In genomic region chr3:168894204-168894603, GRCh38 we compare ENCODE assay signal across 22 cellular contexts.
DNase-seq lines count a peak whose midpoint lies in the region; ATAC-seq, FAIRE-seq and TF ChIP-seq lines count a peak whose summit lies in the region.
"Had no signal": no experiment of that assay in that cellular context is flagged by ENCODE, and none has a peak within 500 bp of the region (broad histone marks: within the 10 kb centered on the region; RNA-seq: fewer than 3 reads in every experiment).

No MANE protein-coding gene starts in this region.

- in situ Hi-C loops in HepG2 (cut with HindIII; ENCODE audit: extremely low pct_ligation_motif_present, low pct_unique_long_range_greater_than_20kb), result no loop called here

- no peaks in the 10 kb centered on the region for H3K36me3 Mint-ChIP-seq in activated T-helper 17 cell treated with anti-CD3 and anti-CD28 coated beads, Interleukin-2, amount 50 U/mL, for 72 hours (ENCODE audit: low read depth)
- H3K36me3 Mint-ChIP-seq: CD8-positive, alpha-beta T cell had no signal

- no peak overlapping the region for H3K27ac Mint-ChIP-seq in activated T-helper 17 cell treated with anti-CD3 and anti-CD28 coated beads, Interleukin-2, amount 50 U/mL, for 72 hours
- H3K27ac Mint-ChIP-seq: B cell; CD4-positive, alpha-beta T cell; CD8-positive, alpha-beta T cell had no signal

- H3K4me2 ChIP-seq in HepG2 (ENCODE audit: low read depth, low read length) (peak overlapping the region; percentile 47), H1 (ENCODE audit: insufficient read depth in 1 of 2, low read depth in 2 of 2, low read length in 2 of 2) (no peak overlapping the region)
- H3K4me2 ChIP-seq: A549; BLaER1 treated with 17β-estradiol and CSF1 and Interleukin-3, amounts not matched to agents 10 nM and 100 nM had no signal

- ATAC-seq in HepG2, result peak; percentile 97
- ATAC-seq in right lobe of liver, result no peak
- ATAC-seq in GM21360 (IDR thresholded peaks at IDR 0.05; ENCODE audit: unreplicated experiment), result no peak
- ATAC-seq in activated T-helper 17 cell treated with anti-CD3 and anti-CD28 coated beads, Interleukin-2, amount 50 U/mL, for 72 hours (replicated peaks), result no peak
- ATAC-seq: A549; CD8-positive, alpha-beta T cell had no signal

- no peak overlapping the region for H3K18ac ChIP-seq in H1 (ENCODE audit: extremely low read depth, low read length)

- peak; percentile 75 for FAIRE-seq in HepG2 (lab: Jason Lieb, UNC)
- no peak for FAIRE-seq in H1 (lab: Jason Lieb, UNC)
- FAIRE-seq in small intestine (lab: Jason Lieb, UNC), result no peak
- FAIRE-seq: A549, D721Med, G401.6, GM12891, GM19239 had no signal

- no peak overlapping the region for H2BK5ac ChIP-seq in H1 (ENCODE audit: low read depth, low read length)

- intact Hi-C loops in HepG2 (cut with micrococcal nuclease; ENCODE audit: unreplicated experiment) (no loop called here), right lobe of liver (cut with DNase I) (no loop called here)

- no peak overlapping the region for H3K23ac ChIP-seq in H1 (ENCODE audit: insufficient read length)

- POLR2A ChIA-PET in HepG2 (lab: Yijun Ruan, JAX) (no interaction called here), H1 (lab: Charles Lee; ENCODE audit: partially characterized antibody) (no interaction called here)

- no peak overlapping the region for H3K9ac ChIP-seq in HepG2 (ENCODE audit: insufficient read depth, low read depth, low read length)
- H3K9ac ChIP-seq in H1 (replicated peaks in 1 of 4; ENCODE audit: extremely low read depth in 1 of 4, low read depth in 3 of 4, low read length in 3 of 4), result no peak overlapping the region
- H3K9ac ChIP-seq: BLaER1 treated with 17β-estradiol and CSF1 and Interleukin-3, amounts not matched to agents 10 nM and 100 nM had no signal

- no peaks in the 10 kb centered on the region for H3K4me1 Mint-ChIP-seq in activated T-helper 17 cell treated with anti-CD3 and anti-CD28 coated beads, Interleukin-2, amount 50 U/mL, for 72 hours
- H3K4me1 Mint-ChIP-seq: B cell had no signal

- H2BK120ac ChIP-seq in H1 (replicated peaks; ENCODE audit: low read depth, low read length), result no peak overlapping the region

- no peaks in the 10 kb centered on the region for H4K20me1 ChIP-seq in HepG2 (ENCODE audit: insufficient read depth, low read length)
- H4K20me1 ChIP-seq in H1 (replicated peaks in 1 of 2; ENCODE audit: control insufficient read depth in 1 of 2, insufficient read depth in 2 of 2, low read length in 2 of 2), result no peaks in the 10 kb centered on the region
- H4K20me1 ChIP-seq: BLaER1 treated with 17β-estradiol and CSF1 and Interleukin-3, amounts not matched to agents 10 nM and 100 nM had no signal

- no peak overlapping the region for H3K14ac ChIP-seq in H1 (ENCODE audit: insufficient read length)

- TF ChIP-seq CTCF in HepG2 (CRISPR knock-in tag; IDR thresholded peaks at IDR 0.05), result no peak
- TF ChIP-seq CTCF in right lobe of liver (IDR thresholded peaks at IDR 0.05), result no peak
- TF ChIP-seq CTCF in H1 (IDR thresholded peaks at IDR 0.05; ENCODE audit: control extremely low read depth in 1 of 3, insufficient read depth in 1 of 3, low read depth in 1 of 3, low read length in 3 of 3), result no peak

- 19% methylated on average over 1 of the region's 2 CpGs for WGBS in HepG2 (ENCODE audit: low lambda C conversion rate)
- WGBS in right lobe of liver (ENCODE audit: insufficient coverage, low coverage, low lambda C conversion rate, missing lambda C conversion rate), result 85% methylated on average over 2 of the region's 2 CpGs
- WGBS in H1 (ENCODE audit: extremely low coverage in 1 of 2, insufficient coverage in 1 of 2, insufficient read length in 1 of 2, insufficient replicate concordance in 2 of 2, low coverage in 1 of 2, low lambda C conversion rate in 2 of 2, missing lambda C conversion rate in 1 of 2), 2 experiments, result 93% methylated on average over 2 of the region's 2 CpGs; no CpG with 5 or more reads in 1 of the 2 experiments
- 65 to 90% (median 78%) methylated on average over 2 of the region's 2 CpGs for WGBS in small intestine, 3 donors

- H3K4me3 Mint-ChIP-seq in activated T-helper 17 cell treated with anti-CD3 and anti-CD28 coated beads, Interleukin-2, amount 50 U/mL, for 72 hours, result no peak overlapping the region
- H3K4me3 Mint-ChIP-seq: B cell; CD4-positive, alpha-beta T cell; CD8-positive, alpha-beta T cell had no signal

- H3K79me1 ChIP-seq in H1 (ENCODE audit: low read depth, low read length), result no peaks in the 10 kb centered on the region

- TF ChIP-seq RAD21 in HepG2 (CRISPR knock-in tag; IDR thresholded peaks at IDR 0.05) (no peak), H1 (IDR thresholded peaks at IDR 0.05 in 1 of 2, conservative IDR thresholded peaks at IDR 0.05 in 1 of 2; ENCODE audit: low read depth in 2 of 2, low read length in 2 of 2) (no peak)

- no peak overlapping the region for H3K4ac ChIP-seq in H1 (replicated peaks; ENCODE audit: insufficient read length, low read depth, low read length)

- H3K27me3 ChIP-seq in HepG2 (ENCODE audit: control insufficient read depth in 1 of 2, insufficient read depth in 2 of 2, low read length in 2 of 2) (no peaks in the 10 kb centered on the region), right lobe of liver (no peaks in the 10 kb centered on the region), H1 (replicated peaks in 1 of 4; ENCODE audit: control insufficient read depth in 3 of 4, extremely low read depth in 1 of 4, insufficient read depth in 3 of 4, low read length in 3 of 4) (no peaks in the 10 kb centered on the region), small intestine (ENCODE audit: control insufficient read depth in 2 of 2, insufficient read depth in 2 of 2, low read length in 2 of 2) (no peaks in the 10 kb centered on the region)
- no peaks in the 10 kb centered on the region for H3K27me3 ChIP-seq in effector memory CD4-positive, alpha-beta T cell (replicated peaks; ENCODE audit: control insufficient read depth, insufficient read depth, low read length, poor library complexity, severe bottlenecking)
- H3K27me3 ChIP-seq: BLaER1 treated with 17β-estradiol and CSF1 and Interleukin-3, amounts not matched to agents 10 nM and 100 nM had no signal

- TF ChIP-seq EP300 in HepG2 (IDR thresholded peaks at IDR 0.05; ENCODE audit: low read depth in 2 of 2, low read length in 2 of 2) (peak in 1 of 2 experiments; percentile 16; a peak in 1 of 4 replicates), HepG2 (CRISPR knock-in tag; IDR thresholded peaks at IDR 0.05; ENCODE audit: borderline replicate concordance) (no peak), H1 (IDR thresholded peaks at IDR 0.05; ENCODE audit: borderline replicate concordance in 1 of 2, low read depth in 2 of 2, low read length in 2 of 2) (no peak)

- no peak overlapping the region for H4K8ac ChIP-seq in H1 (ENCODE audit: extremely low read depth, insufficient read depth, low read length)

- no peak for TF ChIP-seq POLR2A in HepG2 (IDR thresholded peaks at IDR 0.05; ENCODE audit: insufficient read depth in 1 of 2, low read depth in 2 of 2, low read length in 2 of 2)
- TF ChIP-seq POLR2A in right lobe of liver (IDR thresholded peaks at IDR 0.05), result no peak
- no peak for TF ChIP-seq POLR2A in H1 (IDR thresholded peaks at IDR 0.05; ENCODE audit: control extremely low read depth in 1 of 2, low read depth in 2 of 2, low read length in 2 of 2)

- H3K27ac ChIP-seq in HepG2 (ENCODE audit: extremely low read length, insufficient read depth, low read length), result peak overlapping the region; percentile 12
- no peak overlapping the region for H3K27ac ChIP-seq in right lobe of liver
- no peak overlapping the region for H3K27ac ChIP-seq in H1 (ENCODE audit: low read depth, low read length)
- no peak overlapping the region for H3K27ac ChIP-seq in small intestine (ENCODE audit: low read depth in 1 of 2, low read length in 1 of 2)
- no peak overlapping the region for H3K27ac ChIP-seq in effector memory CD4-positive, alpha-beta T cell (ENCODE audit: insufficient read depth, low read length, poor library complexity, severe bottlenecking)
- H3K27ac ChIP-seq: 22Rv1; A549; BLaER1 treated with 17β-estradiol and CSF1 and Interleukin-3, amounts not matched to agents 10 nM and 100 nM; C4-2B had no signal

- H3K4me3 ChIP-seq in HepG2 (replicated peaks in 1 of 3; ENCODE audit: insufficient read depth in 1 of 3, low read depth in 2 of 3, low read length in 3 of 3) (peak overlapping the region in 1 of 3 experiments; percentile 9; a peak in 1 of 6 replicates), right lobe of liver (no peak overlapping the region), H1 (ENCODE audit: extremely low read depth in 1 of 4, insufficient read depth in 2 of 4, low read depth in 3 of 4, low read length in 4 of 4) (no peak overlapping the region), small intestine (ENCODE audit: low read depth in 1 of 2, low read length in 2 of 2) (no peak overlapping the region)
- H3K4me3 ChIP-seq in effector memory CD4-positive, alpha-beta T cell (ENCODE audit: insufficient read depth, low read depth, low read length, poor library complexity, severe bottlenecking), result no peak overlapping the region
- H3K4me3 ChIP-seq: A549; BLaER1 treated with 17β-estradiol and CSF1 and Interleukin-3, amounts not matched to agents 10 nM and 100 nM had no signal

- H3K56ac ChIP-seq in H1 (replicated peaks; ENCODE audit: insufficient read length, low read depth, low read length), result no peak overlapping the region

- BruUV-seq in HepG2 (replicated peaks; lab: Mats Ljungman, UMichigan), result no TSS peak

- no peak overlapping the region for H4K91ac ChIP-seq in H1 (replicated peaks; ENCODE audit: insufficient read length, low read length)

- H3K79me2 ChIP-seq in HepG2 (ENCODE audit: insufficient read depth, low read length) (no peaks in the 10 kb centered on the region), H1 (ENCODE audit: control insufficient read depth in 1 of 2, insufficient read depth in 2 of 2, low read length in 2 of 2) (no peaks in the 10 kb centered on the region)

- no peaks in the 10 kb centered on the region for H3K36me3 ChIP-seq in HepG2 (replicated peaks in 1 of 2; ENCODE audit: control insufficient read depth in 1 of 2, insufficient read depth in 2 of 2, low read length in 2 of 2)
- H3K36me3 ChIP-seq in right lobe of liver, result no peaks in the 10 kb centered on the region
- no peaks in the 10 kb centered on the region for H3K36me3 ChIP-seq in H1 (ENCODE audit: control insufficient read depth in 2 of 4, insufficient read depth in 4 of 4, low read length in 3 of 4)
- H3K36me3 ChIP-seq in small intestine (ENCODE audit: control insufficient read depth in 2 of 2, insufficient read depth in 2 of 2, low read length in 2 of 2), result no peaks in the 10 kb centered on the region
- H3K36me3 ChIP-seq in effector memory CD4-positive, alpha-beta T cell (ENCODE audit: control insufficient read depth, insufficient read depth, low read length), result no peaks in the 10 kb centered on the region
- H3K36me3 ChIP-seq: BLaER1 treated with 17β-estradiol and CSF1 and Interleukin-3, amounts not matched to agents 10 nM and 100 nM had no signal

- H2BK12ac ChIP-seq in H1 (ENCODE audit: low read depth, low read length), result no peak overlapping the region

- no peak overlapping the region for H4K5ac ChIP-seq in H1 (ENCODE audit: insufficient read length, low read depth, low read length)

- no peaks in the 10 kb centered on the region for H3K27me3 Mint-ChIP-seq in activated T-helper 17 cell treated with anti-CD3 and anti-CD28 coated beads, Interleukin-2, amount 50 U/mL, for 72 hours
- H3K27me3 Mint-ChIP-seq: B cell; CD4-positive, alpha-beta T cell had no signal

- H2BK15ac ChIP-seq in H1 (ENCODE audit: low read length), result 0 out of 2 replicates have a peak overlapping the region, but pooled peaks have one; percentile 8

- H3K4me1 ChIP-seq in HepG2 (ENCODE audit: insufficient read depth, low read length) (peaks cover 20% of the 10 kb centered on the region), right lobe of liver (no peaks in the 10 kb centered on the region), H1 (replicated peaks in 1 of 4; ENCODE audit: control insufficient read depth in 3 of 4, insufficient read depth in 4 of 4, low read length in 3 of 4) (no peaks in the 10 kb centered on the region), small intestine (ENCODE audit: control insufficient read depth in 2 of 2, insufficient read depth in 1 of 2, low read depth in 1 of 2, low read length in 1 of 2) (no peaks in the 10 kb centered on the region)
- H3K4me1 ChIP-seq in effector memory CD4-positive, alpha-beta T cell (ENCODE audit: control insufficient read depth, insufficient read depth, low read length, poor library complexity, severe bottlenecking), result no peaks in the 10 kb centered on the region
- H3K4me1 ChIP-seq: A549; BLaER1 treated with 17β-estradiol and CSF1 and Interleukin-3, amounts not matched to agents 10 nM and 100 nM had no signal

- H2AFZ ChIP-seq in HepG2 (ENCODE audit: low read length) (no peak overlapping the region), H1 (ENCODE audit: low read length) (no peak overlapping the region)

- H2AK5ac ChIP-seq in H1 (ENCODE audit: low read depth, low read length), result no peak overlapping the region; the same call in 1 of the 2 replicates

- CTCF ChIA-PET in HepG2 (lab: Yijun Ruan, JAX; ENCODE audit: low intra/inter-chr PET ratio, low total read pairs), result no interaction called here
- CTCF ChIA-PET in H1 (lab: Charles Lee; ENCODE audit: partially characterized antibody), result no interaction called here

- peaks cover 9% of the 10 kb centered on the region; the same call in 1 of the 2 replicates for H3K9me3 ChIP-seq in HepG2 (ENCODE audit: low read length)
- no peaks in the 10 kb centered on the region for H3K9me3 ChIP-seq in right lobe of liver
- H3K9me3 ChIP-seq in H1 (ENCODE audit: insufficient read depth in 2 of 2, low read depth in 1 of 2, low read length in 1 of 2), result peaks cover 4 to 6% of the 10 kb centered on the region in 2 experiments; a peak in 2 of 4 replicates
- no peaks in the 10 kb centered on the region for H3K9me3 ChIP-seq in small intestine (ENCODE audit: control insufficient read depth, low read depth)
- H3K9me3 ChIP-seq in effector memory CD4-positive, alpha-beta T cell (ENCODE audit: control insufficient read depth, low read length), result no peaks in the 10 kb centered on the region
- H3K9me3 ChIP-seq: A549 had no signal

- no peaks in the 10 kb centered on the region for H3K9me3 Mint-ChIP-seq in activated T-helper 17 cell treated with anti-CD3 and anti-CD28 coated beads, Interleukin-2, amount 50 U/mL, for 72 hours

- no peak overlapping the region for H2BK20ac ChIP-seq in H1 (ENCODE audit: low read length)

- DNase-seq in HepG2 (ENCODE audit: low spot score) (peak; percentile 80), right lobe of liver (no peak), H1 (ENCODE audit: low read depth in 1 of 2, low spot score in 2 of 2) (no peak), small intestine (peak; percentile 44)
- DNase-seq in effector memory CD4-positive, alpha-beta T cell, result no peak
- DNase-seq: AML-193; Calu3; CD4-positive, alpha-beta T cell; CD8-positive, alpha-beta T cell; DMS79 treated with DMSO at 0.1 percent for 48 hours; GF-D8 had no signal

- H3K23me2 ChIP-seq in H1 (ENCODE audit: low read depth, low read length), result no peaks in the 10 kb centered on the region

Comparison
In these comparisons a context has a peak if more than half of its experiments do, and no peak if none do; other contexts are left out.
1. DNase-seq: peak in HepG2 (single experiment) and small intestine (single experiment); none in right lobe of liver (0 of 3), H1 (0 of 2) and effector memory CD4-positive, alpha-beta T cell (0 of 3).
2. Of the 41 proteins assayed by ChIP-seq in both HepG2 and H1: peak only in HepG2: CEBPB; only in H1: none; in both: none; in neither: 39; mixed calls (peak in some experiments, not most) for 1.